In genomic region chr1:226657788-226658537, GRCh38 we compare ENCODE assay signal across 11 cellular contexts.
DNase-seq lines count a peak whose midpoint lies in the region; ATAC-seq and TF ChIP-seq lines count a peak whose summit lies in the region.
"Had no signal": no experiment of that assay in that cellular context is flagged by ENCODE, and none has a peak within 500 bp of the region (broad histone marks: within the 10 kb centered on the region; RNA-seq: fewer than 3 reads in every experiment).

No MANE protein-coding gene starts in this region.

- ATAC-seq in RWPE2 (ENCODE audit: low read depth) (no peak; the same call in 2 of the 3 replicates), GM19452 (IDR thresholded peaks at IDR 0.05; ENCODE audit: unreplicated experiment) (no peak), GM21723 (IDR thresholded peaks at IDR 0.05; ENCODE audit: unreplicated experiment) (no peak)

- H3K36me3 Mint-ChIP-seq in activated CD4-positive, alpha-beta T cell treated with anti-CD3 and anti-CD28 coated beads, Interleukin-2, amount 10 ng/mL, durations not matched to agents 7 days and 5 days (ENCODE audit: low read depth) = peaks cover 28% of the 10 kb centered on the region
- peaks cover 14% of the 10 kb centered on the region for H3K36me3 Mint-ChIP-seq in activated CD4-positive, alpha-beta T cell treated with anti-CD3 and anti-CD28 coated beads, Interleukin-2, amount 10 ng/mL, durations not matched to agents 24 days and 14 days (ENCODE audit: low read depth)

- no peaks in the 10 kb centered on the region for H3K27me3 ChIP-seq in RWPE2 (ENCODE audit: insufficient read depth, poor library complexity, severe bottlenecking)
- H3K27me3 ChIP-seq in subcutaneous abdominal adipose tissue (ENCODE audit: control insufficient read depth in 5 of 5, insufficient read depth in 4 of 5, low read length in 5 of 5) = peaks cover 0 to 3% (median 0%) of the 10 kb centered on the region in 5 donors
- H3K27me3 ChIP-seq: SJSA1, upper lobe of left lung had no signal

- no peak overlapping the region for H3K9ac ChIP-seq in subcutaneous abdominal adipose tissue (ENCODE audit: low read length in 5 of 5)

- H3K36me3 ChIP-seq in RWPE2 (ENCODE audit: low read depth) = no peaks in the 10 kb centered on the region
- H3K36me3 ChIP-seq in subcutaneous abdominal adipose tissue (ENCODE audit: control insufficient read depth in 5 of 5, insufficient read depth in 5 of 5, low read length in 5 of 5) = peaks cover 0 to 2% (median 0%) of the 10 kb centered on the region in 5 donors
- H3K36me3 ChIP-seq: SJSA1, upper lobe of left lung had no signal

- CTCF ChIA-PET in activated CD4-positive, alpha-beta T cell treated with anti-CD3 and anti-CD28 coated beads, Interleukin-2, amount 10 ng/mL, durations not matched to agents 7 days and 5 days (lab: Charles Lee) = interaction anchor here (0.6 to 1.4 kb wide), 5 partner anchors 10 to 645 kb away, joined by 3 to 8 read pairs (median 4); no protein-coding TSS in a partner anchor

- no peaks in the 10 kb centered on the region for H3K9me3 ChIP-seq in RWPE2 (ENCODE audit: severe bottlenecking)
- H3K9me3 ChIP-seq in subcutaneous abdominal adipose tissue (ENCODE audit: control insufficient read depth in 5 of 5, low read length in 5 of 5) = no peaks in the 10 kb centered on the region
- H3K9me3 ChIP-seq: SJSA1, upper lobe of left lung had no signal

- H3K4me3 ChIP-seq in RWPE2 (ENCODE audit: severe bottlenecking) = no peak overlapping the region
- H3K4me3 ChIP-seq in subcutaneous abdominal adipose tissue (ENCODE audit: low read depth in 1 of 5, low read length in 5 of 5) = no peak overlapping the region
- H3K4me3 ChIP-seq: SJSA1, upper lobe of left lung had no signal

- DNase-seq in activated CD4-positive, alpha-beta T cell treated with anti-CD3 and anti-CD28 coated beads, Interleukin-2, amount 10 ng/mL, durations not matched to agents 7 days and 5 days = no peak
- DNase-seq in activated CD4-positive, alpha-beta T cell treated with anti-CD3 and anti-CD28 coated beads, Interleukin-2, amount 10 ng/mL, durations not matched to agents 24 days and 14 days = no peak
- DNase-seq in RWPE2 (ENCODE audit: low spot score) (no peak), foreskin melanocyte (peak; percentile 93), activated gamma-delta T cell treated with Interleukin-2 at 50 U/mL for 16 hours (no peak)
- DNase-seq: upper lobe of left lung had no signal

- H3K9me3 Mint-ChIP-seq in activated CD4-positive, alpha-beta T cell treated with anti-CD3 and anti-CD28 coated beads, Interleukin-2, amount 10 ng/mL, durations not matched to agents 7 days and 5 days = no peaks in the 10 kb centered on the region
- H3K9me3 Mint-ChIP-seq in activated CD4-positive, alpha-beta T cell treated with anti-CD3 and anti-CD28 coated beads, Interleukin-2, amount 10 ng/mL, durations not matched to agents 24 days and 14 days = no peaks in the 10 kb centered on the region
- H3K9me3 Mint-ChIP-seq: activated T-helper 2 cell treated with anti-CD3 and anti-CD28 coated beads, Interferon-gamma antibody, Interleukin-2, Interleukin-4, amounts not matched to agents 10 μg/mL and 5 μg/mL and 100 μg/mL, durations not matched to agents 14 hours and 24 hours and 36 hours had no signal

- no peak overlapping the region for H3K4me3 Mint-ChIP-seq in activated CD4-positive, alpha-beta T cell treated with anti-CD3 and anti-CD28 coated beads, Interleukin-2, amount 10 ng/mL, durations not matched to agents 7 days and 5 days
- H3K4me3 Mint-ChIP-seq in activated CD4-positive, alpha-beta T cell treated with anti-CD3 and anti-CD28 coated beads, Interleukin-2, amount 10 ng/mL, durations not matched to agents 24 days and 14 days = no peak overlapping the region

- H3K27ac ChIP-seq in RWPE2 (ENCODE audit: poor library complexity, severe bottlenecking) (peak overlapping the region; percentile 16), subcutaneous abdominal adipose tissue (ENCODE audit: low read depth, low read length) (peak overlapping the region; percentile 69)
- H3K27ac ChIP-seq: SJSA1 had no signal

- POLR2A ChIA-PET in activated CD4-positive, alpha-beta T cell treated with anti-CD3 and anti-CD28 coated beads, Interleukin-2, amount 10 ng/mL, durations not matched to agents 7 days and 5 days (lab: Charles Lee) = no interaction called here

- H3K27ac Mint-ChIP-seq in activated CD4-positive, alpha-beta T cell treated with anti-CD3 and anti-CD28 coated beads, Interleukin-2, amount 10 ng/mL, durations not matched to agents 7 days and 5 days = peak overlapping the region; percentile 62
- no peak overlapping the region for H3K27ac Mint-ChIP-seq in activated CD4-positive, alpha-beta T cell treated with anti-CD3 and anti-CD28 coated beads, Interleukin-2, amount 10 ng/mL, durations not matched to agents 24 days and 14 days
- H3K27ac Mint-ChIP-seq: activated T-helper 2 cell treated with anti-CD3 and anti-CD28 coated beads, Interferon-gamma antibody, Interleukin-2, Interleukin-4, amounts not matched to agents 10 μg/mL and 5 μg/mL and 100 μg/mL, durations not matched to agents 14 hours and 24 hours and 36 hours had no signal

- intact Hi-C loops in activated CD4-positive, alpha-beta T cell treated with anti-CD3 and anti-CD28 coated beads, Interleukin-2, amount 10 ng/mL, durations not matched to agents 24 days and 14 days (cut with micrococcal nuclease) = no loop called here

- no peaks in the 10 kb centered on the region for H3K27me3 Mint-ChIP-seq in activated CD4-positive, alpha-beta T cell treated with anti-CD3 and anti-CD28 coated beads, Interleukin-2, amount 10 ng/mL, durations not matched to agents 7 days and 5 days
- no peaks in the 10 kb centered on the region for H3K27me3 Mint-ChIP-seq in activated CD4-positive, alpha-beta T cell treated with anti-CD3 and anti-CD28 coated beads, Interleukin-2, amount 10 ng/mL, durations not matched to agents 24 days and 14 days

- TF ChIP-seq CTCF in RWPE2 (IDR thresholded peaks at IDR 0.05; ENCODE audit: poor library complexity, severe bottlenecking) = no peak

- peaks cover 33% of the 10 kb centered on the region for H3K4me1 Mint-ChIP-seq in activated CD4-positive, alpha-beta T cell treated with anti-CD3 and anti-CD28 coated beads, Interleukin-2, amount 10 ng/mL, durations not matched to agents 7 days and 5 days
- peaks cover 90% of the 10 kb centered on the region for H3K4me1 Mint-ChIP-seq in activated CD4-positive, alpha-beta T cell treated with anti-CD3 and anti-CD28 coated beads, Interleukin-2, amount 10 ng/mL, durations not matched to agents 24 days and 14 days

- H3K4me1 ChIP-seq in RWPE2 (ENCODE audit: insufficient read depth, poor library complexity, severe bottlenecking) = peaks cover 22% of the 10 kb centered on the region
- peaks cover 35 to 100% (median 88%) of the 10 kb centered on the region in 5 donors for H3K4me1 ChIP-seq in subcutaneous abdominal adipose tissue (ENCODE audit: control insufficient read depth in 5 of 5, insufficient read depth in 5 of 5, low read length in 5 of 5)
